11 cellular contexts compared by ENCODE assay signal in the genomic region with DNA sequence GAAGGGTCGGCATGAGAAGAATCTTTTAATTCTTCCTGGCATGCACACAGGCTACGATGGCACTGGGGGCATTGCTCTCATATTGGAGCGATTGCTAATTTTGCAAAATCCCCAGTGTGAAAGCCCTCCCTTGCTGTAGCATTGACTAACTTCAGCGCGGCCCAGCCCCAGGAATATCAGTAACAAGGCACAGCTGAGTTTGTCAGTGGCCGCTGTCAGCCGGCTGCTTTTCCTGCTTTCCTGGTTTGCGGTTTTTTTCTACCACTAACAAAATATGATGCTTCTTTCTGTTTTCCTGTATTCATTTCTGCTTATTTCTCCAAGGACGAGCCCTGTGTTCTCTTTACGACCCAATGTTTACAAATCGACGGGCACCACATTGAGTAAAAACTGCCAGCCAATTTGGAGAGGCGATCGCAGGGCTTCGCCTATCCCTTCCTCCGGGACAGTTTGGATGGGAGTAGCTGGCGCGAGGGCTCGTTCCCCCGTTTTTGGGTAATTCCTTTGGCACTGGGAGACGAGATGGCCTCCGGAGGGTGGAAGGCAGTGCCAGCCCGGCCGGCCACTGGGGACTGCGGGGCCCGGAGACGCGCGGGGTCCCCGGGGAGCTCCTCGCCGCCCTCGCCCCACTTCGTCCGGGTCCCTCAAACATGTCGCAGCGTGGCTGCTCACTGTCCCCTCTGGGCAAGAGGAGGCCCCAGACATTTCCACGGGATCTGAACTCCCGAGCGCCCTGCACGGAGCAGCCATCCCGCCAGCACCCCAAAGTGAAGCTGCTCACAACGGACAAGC. TPM values are rescaled to one million over a fixed set of nuclear protein-coding genes. Genes with fewer than 3 reads are reported as not detected.
A peak's percentile ranks its signal among the peaks of the same experiment; 100 is the strongest.
DNase-seq lines count a peak whose midpoint lies in the region; ATAC-seq and TF ChIP-seq lines count a peak whose summit lies in the region.
"Had no signal": no experiment of that assay in that cellular context is flagged by ENCODE, and none has a peak within 500 bp of the region (broad histone marks: within the 10 kb centered on the region; RNA-seq: fewer than 3 reads in every experiment).

No MANE protein-coding gene starts in this region.

- peak overlapping the region in 10 of 12 donors; percentile 15 to 45 (median 34) for H3K4me3 ChIP-seq in heart left ventricle
- peak overlapping the region in 1 of 2 donors; percentile 29 for H3K4me3 ChIP-seq in right atrium auricular region
- H3K4me3 ChIP-seq in upper lobe of left lung = peak overlapping the region in 3 of 4 donors; percentile 25 to 41 (median 34)

- WGBS in heart left ventricle, 4 donors = 4 to 10% (median 6%) methylated on average over 20 to 43 of the region's 43 CpGs
- 5 to 6% methylated on average over 19 to 39 of the region's 43 CpGs for WGBS in upper lobe of left lung, 2 donors

- H3K36me3 ChIP-seq in heart left ventricle (no peaks in the 10 kb centered on the region), right atrium auricular region (no peaks in the 10 kb centered on the region), upper lobe of left lung (no peaks in the 10 kb centered on the region)

- H3K4me1 Mint-ChIP-seq in activated naive CD8-positive, alpha-beta T cell treated with anti-CD3 and anti-CD28 coated beads, Interleukin-2, amount 50 U/mL, for 24 hours = peaks cover 17% of the 10 kb centered on the region
- H3K4me1 Mint-ChIP-seq in memory B cell = peaks cover 9% of the 10 kb centered on the region

- ATAC-seq in heart left ventricle (no peak), memory B cell (ENCODE audit: low read depth) (no peak), upper lobe of left lung (ENCODE audit: low FRiP score in 2 of 2) (no peak), GM21737 (IDR thresholded peaks at IDR 0.05; ENCODE audit: unreplicated experiment) (no peak)
- no peak for ATAC-seq in activated naive CD8-positive, alpha-beta T cell treated with anti-CD3 and anti-CD28 coated beads, Interleukin-2, amount 50 U/mL, for 24 hours

- no peak overlapping the region for H3K27ac Mint-ChIP-seq in activated naive CD8-positive, alpha-beta T cell treated with anti-CD3 and anti-CD28 coated beads, Interleukin-2, amount 50 U/mL, for 24 hours
- H3K27ac Mint-ChIP-seq in memory B cell = no peak overlapping the region

- intact Hi-C loops in heart left ventricle (cut with DNase I) = no loop called here

- H3K9me3 ChIP-seq in heart left ventricle (no peaks in the 10 kb centered on the region), right atrium auricular region (no peaks in the 10 kb centered on the region), upper lobe of left lung (no peaks in the 10 kb centered on the region)

- H3K4me3 Mint-ChIP-seq in activated naive CD8-positive, alpha-beta T cell treated with anti-CD3 and anti-CD28 coated beads, Interleukin-2, amount 50 U/mL, for 24 hours = peak overlapping the region; percentile 45
- H3K4me3 Mint-ChIP-seq in memory B cell = peak overlapping the region; percentile 78

- no peaks in the 10 kb centered on the region for H3K9me3 Mint-ChIP-seq in activated naive CD8-positive, alpha-beta T cell treated with anti-CD3 and anti-CD28 coated beads, Interleukin-2, amount 50 U/mL, for 24 hours
- no peaks in the 10 kb centered on the region for H3K9me3 Mint-ChIP-seq in memory B cell

- TF ChIP-seq EP300 in upper lobe of left lung (IDR thresholded peaks at IDR 0.05) = no peak

- H3K27me3 ChIP-seq in heart left ventricle (peaks cover 8 to 99% (median 78%) of the 10 kb centered on the region in 9 donors), right atrium auricular region (peaks cover 8 to 12% of the 10 kb centered on the region in 2 donors), upper lobe of left lung (peaks cover 0 to 31% (median 11%) of the 10 kb centered on the region in 4 donors)

- H3K36me3 Mint-ChIP-seq in activated naive CD8-positive, alpha-beta T cell treated with anti-CD3 and anti-CD28 coated beads, Interleukin-2, amount 50 U/mL, for 24 hours (ENCODE audit: low read depth) = no peaks in the 10 kb centered on the region
- no peaks in the 10 kb centered on the region for H3K36me3 Mint-ChIP-seq in memory B cell

- peaks cover 0 to 14% (median 0%) of the 10 kb centered on the region in 12 donors for H3K4me1 ChIP-seq in heart left ventricle
- H3K4me1 ChIP-seq in right atrium auricular region = peaks cover 0 to 13% of the 10 kb centered on the region in 2 donors
- peaks cover 0 to 15% (median 11%) of the 10 kb centered on the region in 4 donors for H3K4me1 ChIP-seq in upper lobe of left lung

- TF ChIP-seq CTCF in heart left ventricle (IDR thresholded peaks at IDR 0.05) (no peak), right atrium auricular region (IDR thresholded peaks at IDR 0.05) (no peak), upper lobe of left lung (IDR thresholded peaks at IDR 0.05) (no peak)

- peaks cover 73% of the 10 kb centered on the region for H3K27me3 Mint-ChIP-seq in activated naive CD8-positive, alpha-beta T cell treated with anti-CD3 and anti-CD28 coated beads, Interleukin-2, amount 50 U/mL, for 24 hours
- H3K27me3 Mint-ChIP-seq in memory B cell = peaks cover 16% of the 10 kb centered on the region

- TF ChIP-seq POLR2A in heart left ventricle (IDR thresholded peaks at IDR 0.05) (no peak), upper lobe of left lung (IDR thresholded peaks at IDR 0.05) (no peak)

- H3K27ac ChIP-seq in heart left ventricle (no peak overlapping the region), right atrium auricular region (no peak overlapping the region), upper lobe of left lung (no peak overlapping the region)

- DNase-seq in heart left ventricle (peak in 1 of 5 donors; percentile 36), right atrium auricular region (ENCODE audit: low spot score) (no peak), memory B cell (ENCODE audit: low spot score in 2 of 2) (no peak), upper lobe of left lung (no peak), middle frontal gyrus (ENCODE audit: extremely low spot score, low spot score) (no peak)
- DNase-seq in activated naive CD8-positive, alpha-beta T cell treated with anti-CD3 and anti-CD28 coated beads, Interleukin-2, amount 50 U/mL, for 24 hours = no peak
- DNase-seq in stimulated activated CD4-positive, alpha-beta T cell treated with anti-CD3 and anti-CD28 coated beads, Interleukin-4, amount 100 ng/mL, for 24 hours = no peak
- DNase-seq: foreskin melanocyte, KG1 had no signal

RNA-seq across cellular contexts. Expression of a gene that starts 0.9 kb away (rescaled TPM):
- total RNA-seq in heart left ventricle (1 to 10 TPM in 1 of 9 donors, under 1 TPM in 4, not detected in 4; 0.07 to 1.2 (median 0.33) TPM), right atrium auricular region (under 1 TPM; 0.33 to 0.71 TPM), upper lobe of left lung (1 to 10 TPM in 4 of 6 donors, under 1 TPM in 2; 0.69 to 5.2 (median 1.8) TPM)
- polyA plus RNA-seq in heart left ventricle = under 1 TPM; 0.27 to 0.28 TPM
- polyA plus RNA-seq: BJ had no signal
